Comparison of ENCODE assay signal across 11 cellular contexts in genomic region chr12:88185988-88186387, GRCh38. TPM values are rescaled to one million over a fixed set of nuclear protein-coding genes. Genes with fewer than 3 reads are reported as not detected.
DNase-seq lines count a peak whose midpoint lies in the region; ATAC-seq and TF ChIP-seq lines count a peak whose summit lies in the region.
"Had no signal": no experiment of that assay in that cellular context is flagged by ENCODE, and none has a peak within 500 bp of the region (broad histone marks: within the 10 kb centered on the region; RNA-seq: fewer than 3 reads in every experiment).

No MANE protein-coding gene starts in this region.

- DNase-seq in RWPE2 (ENCODE audit: low spot score) (no peak), renal cortical epithelial cell (ENCODE audit: low read depth) (peak; percentile 72), WERI-Rb-1 (no peak), neural progenitor cell (ENCODE audit: low spot score) (no peak), H4 (ENCODE audit: low spot score) (no peak)
- DNase-seq: activated B cell treated with CpG ODN at 0.5 μM for 24 hours, right cardiac atrium had no signal

- H3K27me3 ChIP-seq in RWPE2 (ENCODE audit: insufficient read depth, poor library complexity, severe bottlenecking): no peaks in the 10 kb centered on the region
- no peaks in the 10 kb centered on the region for H3K27me3 ChIP-seq in WERI-Rb-1 (ENCODE audit: insufficient read depth, low read depth, severe bottlenecking)
- no peaks in the 10 kb centered on the region for H3K27me3 ChIP-seq in neural progenitor cell

- H3K36me3 Mint-ChIP-seq in neural progenitor cell: peaks cover 17% of the 10 kb centered on the region

- no peak overlapping the region for H3K4me3 ChIP-seq in RWPE2 (ENCODE audit: severe bottlenecking)
- no peak overlapping the region for H3K4me3 ChIP-seq in WERI-Rb-1 (ENCODE audit: low read depth, low read length)
- no peak overlapping the region for H3K4me3 ChIP-seq in neural progenitor cell

- no peaks in the 10 kb centered on the region for H3K4me1 Mint-ChIP-seq in neural progenitor cell
- H3K4me1 Mint-ChIP-seq: activated B cell treated with CpG ODN at 0.5 μM for 24 hours had no signal

- TF ChIP-seq CTCF in RWPE2 (IDR thresholded peaks at IDR 0.05; ENCODE audit: poor library complexity, severe bottlenecking) (no peak), WERI-Rb-1 (IDR thresholded peaks at IDR 0.05; ENCODE audit: low read depth, low read length) (no peak), neural progenitor cell (IDR thresholded peaks at IDR 0.05) (no peak)

- no peak overlapping the region for H3K27ac Mint-ChIP-seq in neural progenitor cell
- H3K27ac Mint-ChIP-seq: activated B cell treated with CpG ODN at 0.5 μM for 24 hours had no signal

- H2AFZ ChIP-seq in neural progenitor cell (replicated peaks): no peak overlapping the region

- H4K20me1 ChIP-seq in neural progenitor cell (ENCODE audit: low read depth): no peaks in the 10 kb centered on the region

- H3K79me2 ChIP-seq in neural progenitor cell (ENCODE audit: low read depth): no peaks in the 10 kb centered on the region

- H3K9me3 Mint-ChIP-seq in neural progenitor cell: no peaks in the 10 kb centered on the region

- H3K27ac ChIP-seq in RWPE2 (ENCODE audit: poor library complexity, severe bottlenecking) (peak overlapping the region; percentile 29), WERI-Rb-1 (no peak overlapping the region), neural progenitor cell (no peak overlapping the region)
- H3K27ac ChIP-seq: HL-60 had no signal

- H3K9ac ChIP-seq in neural progenitor cell: no peak overlapping the region

- ATAC-seq in GM18907 (IDR thresholded peaks at IDR 0.05; ENCODE audit: unreplicated experiment) (peak; percentile 97), HG03039 (IDR thresholded peaks at IDR 0.05; ENCODE audit: unreplicated experiment) (peak; percentile 97), RWPE2 (ENCODE audit: low read depth) (peak; percentile 96), esophagus mucosa (no peak)
- ATAC-seq: right cardiac atrium had no signal

- H3F3A ChIP-seq in neural progenitor cell (ENCODE audit: low read depth): no peaks in the 10 kb centered on the region

- no peaks in the 10 kb centered on the region for H3K9me3 ChIP-seq in RWPE2 (ENCODE audit: severe bottlenecking)
- H3K9me3 ChIP-seq in WERI-Rb-1 (ENCODE audit: severe bottlenecking): no peaks in the 10 kb centered on the region
- peaks cover 5% of the 10 kb centered on the region for H3K9me3 ChIP-seq in neural progenitor cell (ENCODE audit: low read depth)

- peaks cover 15% of the 10 kb centered on the region for H3K4me1 ChIP-seq in RWPE2 (ENCODE audit: insufficient read depth, poor library complexity, severe bottlenecking)
- H3K4me1 ChIP-seq in neural progenitor cell: no peaks in the 10 kb centered on the region

- no peaks in the 10 kb centered on the region for H3K27me3 Mint-ChIP-seq in neural progenitor cell (ENCODE audit: insufficient read depth, low read depth)
- H3K27me3 Mint-ChIP-seq: activated B cell treated with CpG ODN at 0.5 μM for 24 hours had no signal

- peaks cover 17% of the 10 kb centered on the region for H3K36me3 ChIP-seq in RWPE2 (ENCODE audit: low read depth)
- H3K36me3 ChIP-seq in WERI-Rb-1: no peaks in the 10 kb centered on the region
- H3K36me3 ChIP-seq in neural progenitor cell: no peaks in the 10 kb centered on the region

- no peak overlapping the region for H3K4me2 ChIP-seq in neural progenitor cell

- no peak overlapping the region for H3K4me3 Mint-ChIP-seq in neural progenitor cell
- H3K4me3 Mint-ChIP-seq: activated B cell treated with CpG ODN at 0.5 μM for 24 hours had no signal

RNA-seq across cellular contexts. Expression of gene TMTC3, which starts 43.9 kb away (rescaled TPM):
- 32.6 and 38.2 TPM in 2 replicates for total RNA-seq in renal cortical epithelial cell
- 27.9 and 38.9 TPM in 2 replicates for total RNA-seq in neural progenitor cell (ENCODE audit: low replicate concordance)
- total RNA-seq in esophagus mucosa: 26.7 TPM
- 22.7 and 30.5 TPM in 2 replicates for total RNA-seq in H4 (2014; rRNA removed; shearing (Covaris generic))

RNA-seq across cellular contexts. Expression of gene CEP290, which starts 44.1 kb away (rescaled TPM):
- total RNA-seq in renal cortical epithelial cell (15.8 and 21.8 TPM in 2 replicates), neural progenitor cell (ENCODE audit: low replicate concordance) (25.4 and 32.1 TPM in 2 replicates), esophagus mucosa (2.7 TPM)
- 6.3 and 7.5 TPM in 2 replicates for total RNA-seq in H4 (2014; rRNA removed; shearing (Covaris generic))
